Comparison of ENCODE assay signal across 20 cellular contexts in genomic region chr1:39322431-39322830, GRCh38.
"Had no signal": no experiment of that assay in that cellular context is flagged by ENCODE, and none has a peak within 500 bp of the region (broad histone marks: within the 10 kb centered on the region; RNA-seq: fewer than 3 reads in every experiment).

No MANE protein-coding gene starts in this region.

- ATAC-seq: activated naive CD4-positive, alpha-beta T cell treated with anti-CD3 and anti-CD28 coated beads, Interleukin-2, amount 50 U/mL, for 72 hours; foreskin keratinocyte; left lobe of liver; right cardiac atrium had no signal

- H3K27ac Mint-ChIP-seq: neural progenitor cell had no signal

- H3K4me1 ChIP-seq: foreskin keratinocyte, neural progenitor cell, prostate gland, stomach, testis, upper lobe of left lung had no signal

- H3K27ac ChIP-seq: cardiac muscle cell, epithelial cell of prostate, foreskin keratinocyte, neural progenitor cell, prostate gland, skin epidermis, stomach, testis, upper lobe of left lung, WERI-Rb-1 had no signal

- H3K4me3 Mint-ChIP-seq: neural progenitor cell had no signal

- DNase-seq: activated CD4-positive, alpha-beta T cell treated with anti-CD3 and anti-CD28 coated beads, Interleukin-2, amount 50 U/mL, for 4 hours; amygdala; foreskin keratinocyte; midbrain; right cardiac atrium; stimulated activated CD4-positive, alpha-beta T cell treated with anti-CD3 and anti-CD28 coated beads, Interleukin-15, amount 100 ng/mL, for 24 hours; stimulated activated CD4-positive, alpha-beta T cell treated with anti-CD3 and anti-CD28 coated beads, Interleukin-4, amount 100 ng/mL, for 1 hour; stomach; SW 1271; T-helper 2 cell; testis; upper lobe of left lung; WERI-Rb-1 had no signal

- H3K9me3 Mint-ChIP-seq: activated naive CD4-positive, alpha-beta T cell treated with anti-CD3 and anti-CD28 coated beads, Interleukin-2, amount 50 U/mL, for 72 hours; neural progenitor cell had no signal

- H3K9me3 ChIP-seq: prostate gland, stomach, testis, upper lobe of left lung had no signal

- H3K4me3 ChIP-seq: cardiac muscle cell, neural progenitor cell, prostate gland, skin epidermis, stomach, testis, upper lobe of left lung had no signal

- H3K4me1 Mint-ChIP-seq: neural progenitor cell had no signal

- H3K27me3 ChIP-seq: cardiac muscle cell, foreskin keratinocyte, neural progenitor cell, stomach, testis, upper lobe of left lung had no signal
